In genomic region chr10:95243318-95243617, GRCh38 we compare ENCODE assay signal across 17 cellular contexts. TPM values are rescaled to one million over a fixed set of nuclear protein-coding genes. Genes with fewer than 3 reads are reported as not detected.
"Had no signal": no experiment of that assay in that cellular context is flagged by ENCODE, and none has a peak within 500 bp of the region (broad histone marks: within the 10 kb centered on the region; RNA-seq: fewer than 3 reads in every experiment).

No MANE protein-coding gene starts in this region.

- H3K9me3 Mint-ChIP-seq: activated CD4-positive, alpha-beta memory T cell treated with anti-CD3 and anti-CD28 coated beads for 36 hours; activated naive CD8-positive, alpha-beta T cell treated with anti-CD3 and anti-CD28 coated beads, Interleukin-2, amount 10 ng/mL, durations not matched to agents 7 days and 5 days; neural crest cell; stimulated activated effector memory CD8-positive, alpha-beta T cell treated with anti-CD3 and anti-CD28 coated beads, Interleukin-12 subunit alpha, Interleukin-12 subunit beta, amount 100 ng/mL, for 72 hours had no signal

- ATAC-seq: heart left ventricle had no signal

- H3K27me3 ChIP-seq: breast epithelium, esophagus squamous epithelium, heart left ventricle, left lung, tibial nerve had no signal

- H3K36me3 ChIP-seq: breast epithelium had no signal

- H3K9me3 ChIP-seq: breast epithelium, esophagus squamous epithelium, heart left ventricle, left lung, tibial nerve had no signal

- H3K27ac Mint-ChIP-seq: activated CD4-positive, alpha-beta memory T cell treated with anti-CD3 and anti-CD28 coated beads for 36 hours; activated naive CD8-positive, alpha-beta T cell treated with anti-CD3 and anti-CD28 coated beads, Interleukin-2, amount 10 ng/mL, durations not matched to agents 7 days and 5 days; stimulated activated effector memory CD8-positive, alpha-beta T cell treated with anti-CD3 and anti-CD28 coated beads, Interleukin-12 subunit alpha, Interleukin-12 subunit beta, amount 100 ng/mL, for 72 hours had no signal

- H3K27me3 Mint-ChIP-seq: activated naive CD8-positive, alpha-beta T cell treated with anti-CD3 and anti-CD28 coated beads, Interleukin-2, amount 10 ng/mL, durations not matched to agents 7 days and 5 days had no signal

- H3K4me3 Mint-ChIP-seq: activated CD4-positive, alpha-beta memory T cell treated with anti-CD3 and anti-CD28 coated beads for 36 hours; activated naive CD8-positive, alpha-beta T cell treated with anti-CD3 and anti-CD28 coated beads, Interleukin-2, amount 10 ng/mL, durations not matched to agents 7 days and 5 days; neural crest cell; stimulated activated effector memory CD8-positive, alpha-beta T cell treated with anti-CD3 and anti-CD28 coated beads, Interleukin-12 subunit alpha, Interleukin-12 subunit beta, amount 100 ng/mL, for 72 hours had no signal

- H3K4me3 ChIP-seq: breast epithelium, dorsolateral prefrontal cortex, esophagus squamous epithelium, heart left ventricle, left lung, tibial nerve had no signal

- H3K4me1 Mint-ChIP-seq: activated naive CD8-positive, alpha-beta T cell treated with anti-CD3 and anti-CD28 coated beads, Interleukin-2, amount 10 ng/mL, durations not matched to agents 7 days and 5 days had no signal

- H3K27ac ChIP-seq: dorsolateral prefrontal cortex, esophagus squamous epithelium, heart left ventricle, left lung, tibial nerve had no signal

- DNase-seq: activated CD4-positive, CD25-positive, alpha-beta regulatory T cell treated with anti-CD3 and anti-CD28 coated beads, Interleukin-2, amount 50 U/mL, for 72 hours; activated CD8-positive, alpha-beta memory T cell treated with anti-CD3 and anti-CD28 coated beads, Interleukin-2, amount 50 U/mL, for 4 hours; activated naive CD8-positive, alpha-beta T cell treated with anti-CD3 and anti-CD28 coated beads, Interleukin-2, amount 10 ng/mL, durations not matched to agents 7 days and 5 days; esophagus squamous epithelium; heart left ventricle; islet precursor cell; left lung had no signal

- H3K36me3 Mint-ChIP-seq: activated CD4-positive, alpha-beta memory T cell treated with anti-CD3 and anti-CD28 coated beads for 36 hours; activated naive CD8-positive, alpha-beta T cell treated with anti-CD3 and anti-CD28 coated beads, Interleukin-2, amount 10 ng/mL, durations not matched to agents 7 days and 5 days; stimulated activated effector memory CD8-positive, alpha-beta T cell treated with anti-CD3 and anti-CD28 coated beads, Interleukin-12 subunit alpha, Interleukin-12 subunit beta, amount 100 ng/mL, for 72 hours had no signal

RNA-seq across cellular contexts. Expression of gene ACSM6, which starts 49.2 kb away (rescaled TPM):
- total RNA-seq: activated CD4-positive, alpha-beta memory T cell treated with anti-CD3 and anti-CD28 coated beads for 36 hours; activated naive CD8-positive, alpha-beta T cell treated with anti-CD3 and anti-CD28 coated beads, Interleukin-2, amount 10 ng/mL, durations not matched to agents 7 days and 5 days; cerebellum; dorsolateral prefrontal cortex; esophagus squamous epithelium; left lung; neural crest cell; osteocyte; subcutaneous adipose tissue; T-helper 2 cell treated with Interferon-gamma antibody and Interleukin-4, amounts not matched to agents 100 ng/mL and 5 ng/mL, for 36 hours; tibial nerve had no signal
- polyA plus RNA-seq: heart left ventricle had no signal
